8 cellular contexts compared by ENCODE assay signal in the genomic region with DNA sequence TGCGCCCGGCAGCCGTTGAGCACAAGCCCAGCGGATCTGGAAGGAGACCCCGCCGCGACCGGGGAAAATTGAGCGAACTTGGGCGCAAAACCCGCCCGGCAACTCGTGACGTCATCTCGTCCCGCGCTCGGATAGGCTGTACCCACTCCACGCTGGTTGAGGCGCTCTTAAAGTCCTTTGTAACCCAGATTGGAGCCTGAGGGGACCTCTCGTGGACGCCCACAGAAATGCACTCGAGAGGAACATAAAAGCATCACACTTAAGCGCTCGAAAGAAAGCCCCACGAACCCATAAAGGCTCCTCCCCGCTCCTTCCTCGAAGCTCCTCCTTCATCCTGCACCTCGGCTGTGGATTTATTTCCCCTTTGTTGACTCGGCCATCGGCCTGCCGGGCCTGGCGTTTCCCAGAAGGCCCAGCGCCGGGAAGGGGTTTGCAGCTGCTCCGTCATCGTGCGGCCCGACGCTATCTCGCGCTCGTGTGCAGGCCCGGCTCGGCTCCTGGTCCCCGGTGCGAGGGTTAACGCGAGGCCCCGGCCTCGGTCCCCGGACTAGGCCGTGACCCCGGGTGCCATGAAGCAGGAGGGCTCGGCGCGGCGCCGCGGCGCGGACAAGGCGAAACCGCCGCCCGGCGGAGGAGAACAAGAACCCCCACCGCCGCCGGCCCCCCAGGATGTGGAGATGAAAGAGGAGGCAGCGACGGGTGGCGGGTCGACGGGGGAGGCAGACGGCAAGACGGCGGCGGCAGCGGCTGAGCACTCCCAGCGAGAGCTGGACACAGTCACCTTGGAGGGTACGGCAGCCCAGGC.
DNase-seq lines count a peak whose midpoint lies in the region; ATAC-seq lines count a peak whose summit lies in the region.

A gene (plus strand): TSS at position 406 of the 805 bp plus-strand sequence. CDS start 164 bp downstream, at position 570.

- DNase-seq in CD1c-positive myeloid dendritic cell (ENCODE audit: extremely low spot score): peak; percentile 100
- DNase-seq in NCI-H748 (lab: John Stamatoyannopoulos, UW; ENCODE audit: unreplicated experiment): peak; percentile 99
- peak; percentile 97 for DNase-seq in activated CD4-positive, alpha-beta T cell treated with anti-CD3 and anti-CD28 coated beads, Interleukin-2, amount 50 U/mL, for 1 hour
- peak; percentile 33 for DNase-seq in cortex of kidney (lab: John Stamatoyannopoulos, UW)
- DNase-seq in left kidney (ENCODE audit: low read depth, low spot score): peak; percentile 100
- DNase-seq in stimulated activated CD4-positive, alpha-beta T cell treated with anti-CD3 and anti-CD28 coated beads, Interleukin-2, amount 100 ng/mL, for 24 hours: peak; percentile 97 to 99

- ATAC-seq in GM19372 (IDR thresholded peaks at IDR 0.05; ENCODE audit: low read depth, unreplicated experiment): peak; percentile 92
- peak; percentile 86 for ATAC-seq in HG03558 (IDR thresholded peaks at IDR 0.05; ENCODE audit: extremely low read depth, unreplicated experiment)

Comparison
In these comparisons a context has a peak if more than half of its experiments do, and no peak if none do; other contexts are left out.
1. Peak in every context shown above with its lines: DNase-seq and ATAC-seq.
2. DNase-seq: peak in every context shown above with its lines; median percentile 100 in CD1c-positive myeloid dendritic cell; 100 in left kidney; 99 in NCI-H748; 98 in stimulated activated CD4-positive, alpha-beta T cell treated with anti-CD3 and anti-CD28 coated beads, Interleukin-2, amount 100 ng/mL, for 24 hours; 97 in activated CD4-positive, alpha-beta T cell treated with anti-CD3 and anti-CD28 coated beads, Interleukin-2, amount 50 U/mL, for 1 hour; 33 in cortex of kidney.